In the genomic region with DNA sequence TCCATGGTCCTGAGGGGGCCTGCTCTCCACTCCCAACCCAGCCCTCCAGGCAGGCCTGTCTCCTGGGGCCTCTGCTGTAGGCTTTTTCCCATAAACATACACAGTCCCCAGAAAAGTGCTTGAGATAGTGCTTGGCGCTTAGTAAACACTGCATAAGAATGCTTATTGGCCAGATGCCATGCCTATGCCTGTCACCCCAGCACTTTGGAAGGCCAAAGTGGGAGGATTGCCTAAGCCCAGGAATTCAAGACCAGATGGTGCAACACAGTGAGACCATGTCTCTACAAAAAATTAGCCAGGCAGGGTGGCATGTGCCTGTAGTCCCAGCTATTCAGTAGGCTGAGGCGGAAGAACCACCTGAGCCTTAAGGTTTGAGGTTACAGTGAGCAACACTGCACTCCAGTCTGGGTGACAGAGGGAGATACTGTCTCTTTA, we compare ENCODE assay signal across 10 cellular contexts. TPM values are rescaled to one million over a fixed set of nuclear protein-coding genes. Genes with fewer than 3 reads are reported as not detected.
DNase-seq lines count a peak whose midpoint lies in the region; ATAC-seq, FAIRE-seq and TF ChIP-seq lines count a peak whose summit lies in the region.
"Had no signal": no experiment of that assay in that cellular context is flagged by ENCODE, and none has a peak within 500 bp of the region (broad histone marks: within the 10 kb centered on the region; RNA-seq: fewer than 3 reads in every experiment).

No MANE protein-coding gene starts in this region.

- no peak for FAIRE-seq in K562 (lab: Jason Lieb, UNC)

- H3K9ac ChIP-seq in K562 (ENCODE audit: insufficient read depth in 1 of 2, low read depth in 2 of 2, low read length in 2 of 2), result peak overlapping the region in 1 of 2 experiments; percentile 36; a peak in 1 of 4 replicates

- no peaks in the 10 kb centered on the region for H3K36me3 ChIP-seq in BE2C
- H3K36me3 ChIP-seq in K562 (ENCODE audit: control insufficient read depth, insufficient read depth, low read length), result no peaks in the 10 kb centered on the region
- no peaks in the 10 kb centered on the region for H3K36me3 ChIP-seq in right lobe of liver
- H3K36me3 ChIP-seq in CD4-positive, alpha-beta memory T cell (ENCODE audit: insufficient read depth, low read length), result no peaks in the 10 kb centered on the region
- H3K36me3 ChIP-seq: uterus had no signal

- TF ChIP-seq EP300 in K562 (IDR thresholded peaks at IDR 0.05; ENCODE audit: low read length), result no peak

- no peak overlapping the region for H2AFZ ChIP-seq in K562 (ENCODE audit: low read depth, low read length)

- in situ Hi-C loops in K562 (cut with MboI), result no loop called here

- POLR2A ChIA-PET in K562 (lab: Yijun Ruan, JAX), result no interaction called here
- POLR2A ChIA-PET in CD4-positive, alpha-beta memory T cell (lab: Charles Lee; ENCODE audit: partially characterized antibody), result no interaction called here

- no peaks in the 10 kb centered on the region for H3K79me2 ChIP-seq in K562 (ENCODE audit: control insufficient read depth, insufficient read depth, low read length)

- H4K20me1 ChIP-seq in K562 (replicated peaks; ENCODE audit: control insufficient read depth, insufficient read depth, low read length), result no peaks in the 10 kb centered on the region

- intact Hi-C loops in K562 (cut with micrococcal nuclease) (no loop called here), right lobe of liver (cut with DNase I) (no loop called here)
- intact Hi-C loops in CD4-positive, alpha-beta memory T cell (cut with micrococcal nuclease), result no loop called here

- H3K4me3 ChIP-seq in BE2C (ENCODE audit: low read depth, low read length) (no peak overlapping the region), LNCaP clone FGC (ENCODE audit: low read depth, low read length) (no peak overlapping the region), K562 (no peak overlapping the region), right lobe of liver (no peak overlapping the region)
- no peak overlapping the region for H3K4me3 ChIP-seq in CD4-positive, alpha-beta memory T cell (ENCODE audit: low read length in 2 of 2)
- H3K4me3 ChIP-seq: uterus had no signal

- no peak for TF ChIP-seq POLR2A in K562 (conservative IDR thresholded peaks at IDR 0.05)
- no peak for TF ChIP-seq POLR2A in right lobe of liver (IDR thresholded peaks at IDR 0.05)

- H3K4me1 ChIP-seq in BE2C (peaks cover 8% of the 10 kb centered on the region), K562 (replicated peaks in 1 of 2; ENCODE audit: control insufficient read depth in 2 of 2, insufficient read depth in 2 of 2, low read length in 2 of 2) (no peaks in the 10 kb centered on the region), right lobe of liver (peaks cover 0 to 12% (median 0%) of the 10 kb centered on the region in 4 donors)
- no peaks in the 10 kb centered on the region for H3K4me1 ChIP-seq in CD4-positive, alpha-beta memory T cell (ENCODE audit: insufficient read depth, low read length)
- H3K4me1 ChIP-seq: uterus had no signal

- H3K9me3 ChIP-seq in BE2C, result no peaks in the 10 kb centered on the region
- no peaks in the 10 kb centered on the region for H3K9me3 ChIP-seq in K562 (replicated peaks; ENCODE audit: control insufficient read depth, insufficient read depth, low read depth, low read length)
- H3K9me3 ChIP-seq in right lobe of liver, result no peaks in the 10 kb centered on the region
- H3K9me3 ChIP-seq in CD4-positive, alpha-beta memory T cell (ENCODE audit: control insufficient read depth in 1 of 2, low read length in 2 of 2), result no peaks in the 10 kb centered on the region
- H3K9me3 ChIP-seq: uterus had no signal

- H3K27ac Mint-ChIP-seq in CD4-positive, alpha-beta memory T cell, result no peak overlapping the region

- no TSS peak for BruUV-seq in K562 (replicated peaks; lab: Mats Ljungman, UMichigan)

- 72% methylated on average over 2 of the region's 2 CpGs for WGBS in K562 (ENCODE audit: insufficient coverage, low coverage, missing lambda C conversion rate)
- WGBS in right lobe of liver (ENCODE audit: insufficient coverage, low coverage, low lambda C conversion rate, missing lambda C conversion rate), result 35% methylated on average over 2 of the region's 2 CpGs

- ATAC-seq in K562 (no peak; the same call in 2 of the 3 replicates), right lobe of liver (peak; percentile 79 to 88 (median 80)), GM21529 (IDR thresholded peaks at IDR 0.05; ENCODE audit: unreplicated experiment) (no peak)

- no peaks in the 10 kb centered on the region for H3K36me3 Mint-ChIP-seq in CD4-positive, alpha-beta memory T cell

- H3K27me3 ChIP-seq in BE2C (no peaks in the 10 kb centered on the region), K562 (ENCODE audit: control insufficient read depth in 2 of 2, insufficient read depth in 2 of 2, low read length in 2 of 2) (0 out of 5 replicates have a peak, but pooled peaks cover 0 to under 1% of the 10 kb centered on the region in 2 experiments), right lobe of liver (no peaks in the 10 kb centered on the region)
- no peaks in the 10 kb centered on the region for H3K27me3 ChIP-seq in CD4-positive, alpha-beta memory T cell (ENCODE audit: insufficient read depth, low read length)
- H3K27me3 ChIP-seq: uterus had no signal

- no peaks in the 10 kb centered on the region for H3K9me3 Mint-ChIP-seq in CD4-positive, alpha-beta memory T cell

- H3K27ac ChIP-seq in K562 (ENCODE audit: extremely low read depth, low read depth, low read length) (no peak overlapping the region), right lobe of liver (peak overlapping the region in 2 of 3 donors; percentile 11 to 38)
- H3K27ac ChIP-seq in CD4-positive, alpha-beta memory T cell (ENCODE audit: low read depth, low read length), result no peak overlapping the region
- H3K27ac ChIP-seq: uterus had no signal

- H3K4me1 Mint-ChIP-seq in CD4-positive, alpha-beta memory T cell, result peaks cover 0 to 4% (median 0%) of the 10 kb centered on the region in 4 donors

- H3K4me2 ChIP-seq in K562 (ENCODE audit: insufficient read depth, low read length), result no peak overlapping the region

- TF ChIP-seq RAD21 in K562 (CRISPR knock-in tag; conservative IDR thresholded peaks at IDR 0.05 in 1 of 2, IDR thresholded peaks at IDR 0.05 in 1 of 2), result no peak

- CTCF ChIA-PET in K562 (lab: Yijun Ruan, JAX; ENCODE audit: low intra/inter-chr PET ratio), result interaction anchor here (0.6 kb wide), 1 partner anchor 20 kb away, joined by 4 read pairs; no protein-coding TSS in a partner anchor
- CTCF ChIA-PET in CD4-positive, alpha-beta memory T cell (lab: Charles Lee; ENCODE audit: partially characterized antibody), result no interaction called here

- TF ChIP-seq CTCF in BE2C (IDR thresholded peaks at IDR 0.05; ENCODE audit: low read depth, low read length) (no peak), LNCaP clone FGC (IDR thresholded peaks at IDR 0.05; ENCODE audit: control insufficient read depth, extremely low read depth, insufficient read depth) (no peak), K562 (IDR thresholded peaks at IDR 0.05 in 2 of 3, conservative IDR thresholded peaks at IDR 0.05 in 1 of 3; ENCODE audit: insufficient read depth in 2 of 3, low read depth in 1 of 3, low read length in 3 of 3) (no peak), right lobe of liver (IDR thresholded peaks at IDR 0.05) (no peak)

- DNase-seq in BE2C (peak; percentile 27), LNCaP clone FGC (ENCODE audit: low read depth) (peak; percentile 18), K562 (ENCODE audit: extremely low read depth in 1 of 4, low spot score in 3 of 4) (no peak), right lobe of liver (peak in 1 of 3 donors; percentile 63), NCI-H526 (lab: John Stamatoyannopoulos, UW) (no peak), HPDE6-E6E7 (ENCODE audit: extremely low spot score) (no peak)
- DNase-seq in CD4-positive, alpha-beta memory T cell, result no peak
- DNase-seq: effector CD4-positive, alpha-beta T cell; uterus had no signal

- no peak overlapping the region for H3K4me3 Mint-ChIP-seq in CD4-positive, alpha-beta memory T cell

- H3K27me3 Mint-ChIP-seq in CD4-positive, alpha-beta memory T cell, result no peaks in the 10 kb centered on the region

- no peaks in the 10 kb centered on the region for H3K9me1 ChIP-seq in K562 (ENCODE audit: control insufficient read depth, insufficient read depth, low read length)

TF ChIP-seq in K562, 482 proteins besides CTCF, POLR2A, EP300 and RAD21 (continues in another document):
- TF ChIP-seq NFIC (IDR thresholded peaks at IDR 0.05) (peak; percentile 63), TCF7L2 (IDR thresholded peaks at IDR 0.05; ENCODE audit: low read depth, low read length) (no peak)

RNA-seq across cellular contexts. Expression of gene ASL, which starts 24.6 kb away (rescaled TPM):
- 86.9 TPM for polyA plus RNA-seq in BE2C (2012; ENCODE audit: insufficient read depth, insufficient read length, low read depth)
- total RNA-seq in K562 (2011; cell fraction: chromatin; rRNA removed; ENCODE audit: low replicate concordance), result 69.1 and 204 TPM in 2 replicates
- total RNA-seq in K562 (2011; cell fraction: nucleolus; rRNA removed), result 167 and 171 TPM in 2 replicates
- 96.8 and 112 TPM in 2 replicates for total RNA-seq in K562 (2011; cell fraction: nucleoplasm; rRNA removed)
- total RNA-seq in K562 (2014; rRNA removed) (67.0 and 70.1 TPM in 2 replicates), K562 (2014; rRNA removed; fragmentation: Illumina TruSeq; extraction: Trizol) (10.8 and 19.3 TPM in 2 replicates), K562 (2015; rRNA removed; fragmentation: Illumina TruSeq; extraction: Trizol) (27.8 and 28.7 TPM in 2 replicates), K562 (2021) (58.3 and 58.6 TPM in 2 replicates), right lobe of liver (100 to 1,000 TPM; 161 to 356 (median 220) TPM)
- polyA plus RNA-seq in K562 (2011; rRNA removed) (34.6 and 41.4 TPM in 2 replicates), K562 (2014; fragmentation: Illumina TruSeq; extraction: Trizol) (33.3 and 49.0 TPM in 2 replicates), K562 (2014; fragmentation: Nextera tagmentation; extraction: Ambion mirVana) (1 to 10 TPM; 2.6 to 5.5 TPM), K562 (2014; rRNA removed) (57.7 and 61.4 TPM in 2 replicates)
- polyA plus RNA-seq in K562 (2011; cell fraction: cytosol; rRNA removed), result 30.9 and 78.0 TPM in 2 replicates
- polyA plus RNA-seq in K562 (2011; cell fraction: nucleus; rRNA removed), result 122 and 199 TPM in 2 replicates
- 57.1 and 57.6 TPM in 2 replicates for polyA plus RNA-seq in K562 (2012)
- 8.3 and 18.5 TPM in 2 replicates for polyA minus RNA-seq in K562 (2011; rRNA and poly(A)+ RNA removed)
- 13.8 and 20.6 TPM in 2 replicates for polyA minus RNA-seq in K562 (2011; cell fraction: cytosol; rRNA and poly(A)+ RNA removed)
- 29.8 and 34.1 TPM in 2 replicates for polyA minus RNA-seq in K562 (2011; cell fraction: nucleus; rRNA and poly(A)+ RNA removed)
- total RNA-seq in CD4-positive, alpha-beta memory T cell, result 10 to 100 TPM; 11.8 to 13.7 TPM
- 10 to 100 TPM; 10.8 to 15.2 TPM for polyA plus RNA-seq in CD4-positive, alpha-beta memory T cell

Comparison
In these comparisons a context has a peak if more than half of its experiments do, and no peak if none do; other contexts are left out.
1. DNase-seq: peak in BE2C (single experiment) and LNCaP clone FGC (single experiment); none in K562 (0 of 4), CD4-positive, alpha-beta memory T cell (0 of 5), NCI-H526 (0 of 2) and HPDE6-E6E7 (single experiment).
2. ATAC-seq: peak in right lobe of liver (4 of 4); none in K562 (single experiment) and GM21529 (single experiment).
3. H3K27ac ChIP-seq: peak in right lobe of liver (2 of 3); none in K562 (single experiment) and CD4-positive, alpha-beta memory T cell (single experiment).